8 cellular contexts compared by ENCODE assay signal in genomic region chr1:44631647-44632510, GRCh38.
DNase-seq lines count a peak whose midpoint lies in the region; ATAC-seq and TF ChIP-seq lines count a peak whose summit lies in the region.

No MANE protein-coding gene starts in this region.

- TF ChIP-seq CTCF in 22Rv1 (IDR thresholded peaks at IDR 0.05) = no peak
- TF ChIP-seq CTCF in cardiac fibroblast (IDR thresholded peaks at IDR 0.05; ENCODE audit: low read depth, low read length) = no peak

- peak; percentile 88 for DNase-seq in NCI-H2171 treated with DMSO at 0.1 percent for 48 hours (lab: John Stamatoyannopoulos, UW)
- DNase-seq in activated CD4-positive, CD25-positive, alpha-beta regulatory T cell (lab: John Stamatoyannopoulos, UW) = peak; percentile 80 to 85 (median 84)
- DNase-seq in cardiac fibroblast (ENCODE audit: low read depth in 2 of 2) = peak; percentile 83 to 92
- DNase-seq in islet precursor cell = peak; percentile 95
- DNase-seq in stimulated activated CD4-positive, alpha-beta T cell treated with anti-CD3 and anti-CD28 coated beads, Interleukin-12 subunit alpha, Interleukin-12 subunit beta, amount 100 ng/mL, for 4 hours = peak; percentile 90

- peak overlapping the region; percentile 97 for H3K27ac ChIP-seq in 22Rv1

- peak; percentile 41 for ATAC-seq in GM18520 (IDR thresholded peaks at IDR 0.05; ENCODE audit: unreplicated experiment)
- ATAC-seq in HG03064 (IDR thresholded peaks at IDR 0.05; ENCODE audit: low read depth, unreplicated experiment) = peak; percentile 62

- peak overlapping the region; percentile 67 to 69 for H3K4me3 ChIP-seq in cardiac fibroblast (replicated peaks in 1 of 2; ENCODE audit: low read depth in 2 of 2, low read length in 2 of 2)

Comparison
In these comparisons a context has a peak if more than half of its experiments do, and no peak if none do; other contexts are left out.
1. Peak in every context shown above with its lines: DNase-seq, ATAC-seq, H3K4me3 ChIP-seq and H3K27ac ChIP-seq.